Comparison of ENCODE assay signal across 9 cellular contexts in the genomic region with DNA sequence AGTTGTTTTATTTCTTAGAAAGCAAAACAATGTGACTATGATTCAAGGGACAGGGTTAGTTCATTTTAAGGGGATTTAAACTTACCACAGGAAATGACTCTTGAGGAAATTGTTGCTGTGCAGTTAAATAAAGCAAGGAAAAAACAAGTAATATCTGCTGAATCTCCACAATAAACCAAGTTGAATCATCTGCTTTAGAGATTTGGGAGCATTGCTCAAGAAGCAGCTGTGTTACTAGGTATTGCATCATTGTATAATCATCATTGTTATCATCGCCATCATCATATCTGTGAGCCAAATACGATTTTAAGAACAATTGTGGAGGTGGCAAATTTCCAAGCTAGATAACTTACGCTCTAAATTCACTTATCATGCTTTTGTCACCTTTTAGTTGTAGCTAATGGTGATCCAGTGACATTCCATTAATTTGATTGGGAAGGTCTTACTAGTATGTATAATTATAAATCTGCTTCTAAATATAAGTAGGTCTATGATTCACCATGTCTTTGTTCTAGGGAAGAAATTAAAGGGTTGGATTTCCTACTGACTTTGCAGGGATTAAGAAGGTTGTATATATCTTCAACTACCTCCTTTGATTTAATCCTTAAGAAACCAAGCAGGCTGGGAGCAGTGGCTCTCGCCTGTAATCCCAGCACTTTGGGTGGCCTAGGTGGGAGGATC. TPM values are rescaled to one million over a fixed set of nuclear protein-coding genes. Genes with fewer than 3 reads are reported as not detected.
DNase-seq lines count a peak whose midpoint lies in the region; ATAC-seq and TF ChIP-seq lines count a peak whose summit lies in the region.
"Had no signal": no experiment of that assay in that cellular context is flagged by ENCODE, and none has a peak within 500 bp of the region (broad histone marks: within the 10 kb centered on the region; RNA-seq: fewer than 3 reads in every experiment).

No MANE protein-coding gene starts in this region.

- peak overlapping the region; percentile 81 for H2BK12ac ChIP-seq in trophoblast cell (ENCODE audit: low read length)

- H3K4ac ChIP-seq in trophoblast cell (ENCODE audit: low read depth, low read length): no peak overlapping the region

- H3K27ac ChIP-seq in trophoblast cell (ENCODE audit: low read depth, low read length) (no peak overlapping the region), vagina (no peak overlapping the region)

- ATAC-seq in HG03520 (IDR thresholded peaks at IDR 0.05; ENCODE audit: unreplicated experiment): no peak

- H2AFZ ChIP-seq in trophoblast cell (ENCODE audit: insufficient read depth, low read length, poor library complexity): no peak overlapping the region

- H2BK120ac ChIP-seq in trophoblast cell (ENCODE audit: insufficient read depth, low read length, poor library complexity): peak overlapping the region; percentile 46

- H3K14ac ChIP-seq in trophoblast cell (ENCODE audit: low read length): no peak overlapping the region

- no peak for TF ChIP-seq CTCF in vagina (IDR thresholded peaks at IDR 0.05)

- H4K12ac ChIP-seq in trophoblast cell (ENCODE audit: low read depth, low read length): no peak overlapping the region

- intact Hi-C loops in vagina (cut with DNase I): no loop called here

- no peaks in the 10 kb centered on the region for H3K79me2 ChIP-seq in trophoblast cell (ENCODE audit: control insufficient read depth, insufficient read depth, low read length, poor library complexity)

- no peaks in the 10 kb centered on the region for H3K27me3 ChIP-seq in trophoblast cell (ENCODE audit: insufficient read depth, low read length)
- no peaks in the 10 kb centered on the region for H3K27me3 ChIP-seq in vagina

- H3K4me2 ChIP-seq in trophoblast cell (ENCODE audit: low read length): no peak overlapping the region

- H3K18ac ChIP-seq in trophoblast cell (ENCODE audit: low read length): no peak overlapping the region

- peak overlapping the region; percentile 50 for H2BK5ac ChIP-seq in trophoblast cell (ENCODE audit: low read depth, low read length, poor library complexity)

- H4K8ac ChIP-seq in trophoblast cell (ENCODE audit: low read depth, low read length): no peak overlapping the region

- TF ChIP-seq POLR2A in vagina (IDR thresholded peaks at IDR 0.05): no peak

- WGBS in trophoblast cell (ENCODE audit: extremely low coverage, insufficient coverage, insufficient read length): no CpG with 5 or more reads among the region's 4 CpGs

- peaks cover 7% of the 10 kb centered on the region for H3K79me1 ChIP-seq in trophoblast cell (ENCODE audit: low read length)

- H3K9ac ChIP-seq in trophoblast cell (ENCODE audit: low read length): no peak overlapping the region

- H3K23ac ChIP-seq in trophoblast cell (ENCODE audit: low read length): no peak overlapping the region

- H3K9me3 ChIP-seq in trophoblast cell (ENCODE audit: insufficient read depth, low read depth, low read length): no peaks in the 10 kb centered on the region
- H3K9me3 ChIP-seq in vagina: no peaks in the 10 kb centered on the region

- DNase-seq in GM04503 (ENCODE audit: low read depth) (peak; percentile 97), NOMO-1 treated with dmso at 0.1 percent for 144 hours (lab: John Stamatoyannopoulos, UW; ENCODE audit: unreplicated experiment) (peak; percentile 18), dermis blood vessel endothelial cell (peak; percentile 97), trophoblast cell (peak; percentile 46 to 90), GM19238 (ENCODE audit: insufficient read length, low spot score) (no peak), iPS-NIHi7 (ENCODE audit: extremely low spot score) (no peak), vagina (ENCODE audit: extremely low spot score in 2 of 2) (no peak)
- DNase-seq: activated effector memory CD4-positive, alpha-beta T cell treated with Interleukin-2 at 50 U/mL for 16 hours had no signal

- H3K36me3 ChIP-seq in trophoblast cell (ENCODE audit: control insufficient read depth in 1 of 2, insufficient read depth in 2 of 2, low read length in 2 of 2): no peaks in the 10 kb centered on the region
- no peaks in the 10 kb centered on the region for H3K36me3 ChIP-seq in vagina

- H4K91ac ChIP-seq in trophoblast cell (ENCODE audit: low read depth, low read length): peak overlapping the region; percentile 78

- H3K4me1 ChIP-seq in trophoblast cell (ENCODE audit: control insufficient read depth in 1 of 2, insufficient read depth in 2 of 2, low read length in 2 of 2) (peaks cover 8 to 10% of the 10 kb centered on the region in 2 experiments), vagina (no peaks in the 10 kb centered on the region)

- H3K4me3 ChIP-seq in trophoblast cell (ENCODE audit: low read depth, low read length): no peak overlapping the region
- no peak overlapping the region for H3K4me3 ChIP-seq in vagina

- H2AK5ac ChIP-seq in trophoblast cell (ENCODE audit: low read length): no peak overlapping the region

RNA-seq across cellular contexts. Expression of a gene that starts 19.9 kb away (rescaled TPM):
- total RNA-seq in dermis blood vessel endothelial cell (5.0 and 7.3 TPM in 2 replicates), vagina (not detected)
- polyA plus RNA-seq in trophoblast cell (2013): 0.92 and 1.1 TPM in 2 replicates

RNA-seq across cellular contexts. Expression of a gene that starts 35.7 kb away (rescaled TPM):
- total RNA-seq in dermis blood vessel endothelial cell (not detected in 2 replicates), vagina (not detected)
- polyA plus RNA-seq in trophoblast cell (2013): 0.03 and 0.04 TPM in 2 replicates

RNA-seq across cellular contexts. Expression of a gene that starts 37.5 kb away (rescaled TPM):
- total RNA-seq in dermis blood vessel endothelial cell (650 and 1,055 TPM in 2 replicates), vagina (not detected)
- 0.07 and 0.11 TPM in 2 replicates for polyA plus RNA-seq in trophoblast cell (2013)

RNA-seq across cellular contexts. Expression of a gene that starts 54.9 kb away (rescaled TPM):
- total RNA-seq in dermis blood vessel endothelial cell: not detected in 2 replicates
- polyA plus RNA-seq in trophoblast cell (2013): not detected in 2 replicates
- not detected for total RNA-seq in vagina

Comparison
In these comparisons a context has a peak if more than half of its experiments do, and no peak if none do; other contexts are left out.
1. DNase-seq: peak in GM04503 (single experiment), NOMO-1 treated with dmso at 0.1 percent for 144 hours (single experiment), dermis blood vessel endothelial cell (single experiment) and trophoblast cell (2 of 2); none in GM19238 (single experiment), iPS-NIHi7 (single experiment) and vagina (0 of 2).
2. RNA of a gene that starts 37.5 kb away (total RNA-seq): 650 to 1,055 TPM in dermis blood vessel endothelial cell; not detected in vagina (single experiment); every median in the first group is over 100 times any median in the second.